1 cellular context compared by ENCODE assay signal in the genomic region with DNA sequence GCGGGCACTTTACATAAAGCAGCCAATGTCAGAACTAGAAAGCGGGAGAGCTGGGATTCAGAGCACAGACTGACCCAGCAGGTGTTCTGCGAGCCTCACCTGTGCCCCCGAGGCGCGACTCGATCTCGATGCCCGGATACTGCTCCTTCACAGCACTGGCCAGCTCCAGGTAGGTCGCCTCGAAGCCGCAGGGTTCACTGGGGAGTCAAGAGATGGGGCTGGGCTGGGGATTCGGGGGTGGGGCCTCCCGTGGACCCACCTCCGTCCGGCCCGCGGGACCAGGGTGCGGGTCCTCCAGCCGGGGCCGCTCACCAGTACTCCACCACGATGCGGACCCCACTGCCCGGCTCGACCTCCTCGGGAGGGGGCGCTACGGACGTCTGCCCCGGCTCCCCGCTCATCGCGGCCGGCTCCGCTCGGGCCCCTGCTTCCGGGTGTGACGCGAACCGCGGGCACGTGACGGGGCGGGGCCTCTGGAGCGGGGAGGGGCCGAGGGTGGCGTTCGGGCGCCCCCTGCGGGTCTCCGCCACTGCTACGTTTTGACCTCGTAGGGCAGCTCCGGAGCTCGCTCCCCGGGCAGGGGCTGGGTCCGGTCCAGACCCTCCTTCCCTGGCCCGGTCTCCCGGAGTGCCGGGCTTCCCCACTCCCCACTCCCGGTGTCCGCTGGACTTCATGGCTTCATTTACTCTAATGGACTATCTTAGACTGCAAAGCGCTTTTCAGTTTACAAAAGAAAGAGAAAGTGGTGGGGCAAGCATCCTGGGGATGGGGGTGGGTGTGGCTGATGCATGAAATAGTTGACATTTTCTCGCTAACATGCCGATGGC.
TF ChIP-seq lines count a peak whose summit lies in the region.

A gene with protein sequence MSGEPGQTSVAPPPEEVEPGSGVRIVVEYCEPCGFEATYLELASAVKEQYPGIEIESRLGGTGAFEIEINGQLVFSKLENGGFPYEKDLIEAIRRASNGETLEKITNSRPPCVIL (minus strand): TSS at position 438 of the 827 bp plus-strand sequence. CDS start 37 bp downstream, at position 401.

TF ChIP-seq in HEK293, 187 proteins besides CTCF, POLR2A, EP300 and RAD21 (continued from another document and continues in another):
- TF ChIP-seq, protein P1, sequence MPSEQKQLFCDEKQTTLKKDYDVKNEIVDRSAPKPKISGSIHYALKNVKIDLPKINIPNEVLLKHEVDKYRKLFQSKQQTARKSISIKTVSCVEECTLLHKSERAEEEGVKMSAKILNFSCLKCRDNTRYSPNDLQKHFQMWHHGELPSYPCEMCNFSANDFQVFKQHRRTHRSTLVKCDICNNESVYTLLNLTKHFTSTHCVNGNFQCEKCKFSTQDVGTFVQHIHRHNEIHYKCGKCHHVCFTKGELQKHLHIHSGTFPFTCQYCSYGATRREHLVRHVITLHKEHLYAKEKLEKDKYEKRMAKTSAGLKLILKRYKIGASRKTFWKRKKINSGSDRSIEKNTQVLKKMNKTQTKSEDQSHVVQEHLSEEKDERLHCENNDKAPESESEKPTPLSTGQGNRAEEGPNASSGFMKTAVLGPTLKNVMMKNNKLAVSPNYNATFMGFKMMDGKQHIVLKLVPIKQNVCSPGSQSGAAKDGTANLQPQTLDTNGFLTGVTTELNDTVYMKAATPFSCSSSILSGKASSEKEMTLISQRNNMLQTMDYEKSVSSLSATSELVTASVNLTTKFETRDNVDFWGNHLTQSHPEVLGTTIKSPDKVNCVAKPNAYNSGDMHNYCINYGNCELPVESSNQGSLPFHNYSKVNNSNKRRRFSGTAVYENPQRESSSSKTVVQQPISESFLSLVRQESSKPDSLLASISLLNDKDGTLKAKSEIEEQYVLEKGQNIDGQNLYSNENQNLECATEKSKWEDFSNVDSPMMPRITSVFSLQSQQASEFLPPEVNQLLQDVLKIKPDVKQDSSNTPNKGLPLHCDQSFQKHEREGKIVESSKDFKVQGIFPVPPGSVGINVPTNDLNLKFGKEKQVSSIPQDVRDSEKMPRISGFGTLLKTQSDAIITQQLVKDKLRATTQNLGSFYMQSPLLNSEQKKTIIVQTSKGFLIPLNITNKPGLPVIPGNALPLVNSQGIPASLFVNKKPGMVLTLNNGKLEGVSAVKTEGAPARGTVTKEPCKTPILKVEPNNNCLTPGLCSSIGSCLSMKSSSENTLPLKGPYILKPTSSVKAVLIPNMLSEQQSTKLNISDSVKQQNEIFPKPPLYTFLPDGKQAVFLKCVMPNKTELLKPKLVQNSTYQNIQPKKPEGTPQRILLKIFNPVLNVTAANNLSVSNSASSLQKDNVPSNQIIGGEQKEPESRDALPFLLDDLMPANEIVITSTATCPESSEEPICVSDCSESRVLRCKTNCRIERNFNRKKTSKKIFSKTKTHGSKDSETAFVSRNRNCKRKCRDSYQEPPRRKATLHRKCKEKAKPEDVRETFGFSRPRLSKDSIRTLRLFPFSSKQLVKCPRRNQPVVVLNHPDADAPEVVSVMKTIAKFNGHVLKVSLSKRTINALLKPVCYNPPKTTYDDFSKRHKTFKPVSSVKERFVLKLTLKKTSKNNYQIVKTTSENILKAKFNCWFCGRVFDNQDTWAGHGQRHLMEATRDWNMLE (tag by site-specific recombination; conservative IDR thresholded peaks at IDR 0.05; ENCODE audit: low read depth) = no peak
- TF ChIP-seq ZNF112 (tag by site-specific recombination; IDR thresholded peaks at IDR 0.05) (no peak), ZNF140 (tag by site-specific recombination; IDR thresholded peaks at IDR 0.05) (no peak), MEIS1 (CRISPR knock-in tag; IDR thresholded peaks at IDR 0.05; ENCODE audit: borderline replicate concordance) (no peak), TCF7L2 (IDR thresholded peaks at IDR 0.05; ENCODE audit: borderline replicate concordance, low read depth, low read length) (no peak), ZBTB20 (tag by site-specific recombination; IDR thresholded peaks at IDR 0.05) (peak; percentile 33; the same call in 1 of the 2 replicates), ZNF23 (tag by site-specific recombination; IDR thresholded peaks at IDR 0.05; ENCODE audit: borderline replicate concordance) (no peak), BCL11B (tag by site-specific recombination; IDR thresholded peaks at IDR 0.05; ENCODE audit: low read depth) (peak; percentile 49; the same call in 1 of the 2 replicates), ZNF561 (tag by site-specific recombination; IDR thresholded peaks at IDR 0.05; ENCODE audit: borderline replicate concordance) (peak; percentile 46; the same call in 1 of the 2 replicates), ZNF146 (tag by site-specific recombination; IDR thresholded peaks at IDR 0.05) (no peak), ZFP3 (tag by site-specific recombination; IDR thresholded peaks at IDR 0.05; ENCODE audit: low read depth) (no peak), ZNF664 (tag by site-specific recombination; IDR thresholded peaks at IDR 0.05) (no peak), ZNF791 (tag by site-specific recombination; IDR thresholded peaks at IDR 0.05) (no peak), ZNF639 (tag by site-specific recombination; IDR thresholded peaks at IDR 0.05) (no peak), ZNF529 (tag by site-specific recombination; IDR thresholded peaks at IDR 0.05; ENCODE audit: insufficient replicate concordance) (no peak), ZNF571 (tag by site-specific recombination; IDR thresholded peaks at IDR 0.05) (no peak), ZNF626 (tag by site-specific recombination; IDR thresholded peaks at IDR 0.05) (no peak), ZNF423 (tag by site-specific recombination; IDR thresholded peaks at IDR 0.05) (no peak), KLF16 (tag by site-specific recombination; IDR thresholded peaks at IDR 0.05) (no peak; the same call in 1 of the 2 replicates), ZNF169 (tag by site-specific recombination; IDR thresholded peaks at IDR 0.05) (no peak), ZFHX2 (tag by site-specific recombination; conservative IDR thresholded peaks at IDR 0.05) (no peak), ZNF514 (tag by site-specific recombination; IDR thresholded peaks at IDR 0.05) (no peak), ZNF404 (tag by site-specific recombination; IDR thresholded peaks at IDR 0.05) (no peak), ZNF148 (tag by site-specific recombination; IDR thresholded peaks at IDR 0.05; ENCODE audit: borderline replicate concordance) (no peak), ZNF473 (tag by site-specific recombination; IDR thresholded peaks at IDR 0.05) (no peak), REPIN1 (tag by site-specific recombination; IDR thresholded peaks at IDR 0.05; ENCODE audit: low read depth) (no peak), ZNF792 (tag by site-specific recombination; IDR thresholded peaks at IDR 0.05) (no peak), SP7 (tag by site-specific recombination; IDR thresholded peaks at IDR 0.05) (0 out of 2 replicates have a peak, but pooled peaks have one; percentile 68), ZNF658 (tag by site-specific recombination; IDR thresholded peaks at IDR 0.05) (no peak), ZNF24 (tag by site-specific recombination; IDR thresholded peaks at IDR 0.05) (no peak), ZNF837 (tag by site-specific recombination; IDR thresholded peaks at IDR 0.05) (no peak), KLF7 (tag by site-specific recombination; IDR thresholded peaks at IDR 0.05; ENCODE audit: borderline replicate concordance) (no peak), ZBTB7A (tag by site-specific recombination; IDR thresholded peaks at IDR 0.05; ENCODE audit: low read depth) (peak; percentile 88; the same call in 1 of the 2 replicates), KLF1 (tag by site-specific recombination; IDR thresholded peaks at IDR 0.05) (peak; percentile 35; the same call in 1 of the 2 replicates), BCL11A (tag by site-specific recombination; IDR thresholded peaks at IDR 0.05; ENCODE audit: low read depth) (no peak), ZNF10 (tag by site-specific recombination; IDR thresholded peaks at IDR 0.05) (no peak), ZNF416 (tag by site-specific recombination; IDR thresholded peaks at IDR 0.05) (no peak), WT1 (tag by site-specific recombination; IDR thresholded peaks at IDR 0.05) (0 out of 2 replicates have a peak, but pooled peaks have one; percentile 5), ZNF747 (tag by site-specific recombination; IDR thresholded peaks at IDR 0.05) (no peak), ZNF426 (tag by site-specific recombination; IDR thresholded peaks at IDR 0.05) (no peak), ZNF670 (tag by site-specific recombination; IDR thresholded peaks at IDR 0.05; ENCODE audit: low read depth) (no peak), ZSCAN23 (tag by site-specific recombination; IDR thresholded peaks at IDR 0.05) (no peak), ZNF302 (tag by site-specific recombination; IDR thresholded peaks at IDR 0.05; ENCODE audit: low read depth) (no peak)
- TF ChIP-seq, protein P2, sequence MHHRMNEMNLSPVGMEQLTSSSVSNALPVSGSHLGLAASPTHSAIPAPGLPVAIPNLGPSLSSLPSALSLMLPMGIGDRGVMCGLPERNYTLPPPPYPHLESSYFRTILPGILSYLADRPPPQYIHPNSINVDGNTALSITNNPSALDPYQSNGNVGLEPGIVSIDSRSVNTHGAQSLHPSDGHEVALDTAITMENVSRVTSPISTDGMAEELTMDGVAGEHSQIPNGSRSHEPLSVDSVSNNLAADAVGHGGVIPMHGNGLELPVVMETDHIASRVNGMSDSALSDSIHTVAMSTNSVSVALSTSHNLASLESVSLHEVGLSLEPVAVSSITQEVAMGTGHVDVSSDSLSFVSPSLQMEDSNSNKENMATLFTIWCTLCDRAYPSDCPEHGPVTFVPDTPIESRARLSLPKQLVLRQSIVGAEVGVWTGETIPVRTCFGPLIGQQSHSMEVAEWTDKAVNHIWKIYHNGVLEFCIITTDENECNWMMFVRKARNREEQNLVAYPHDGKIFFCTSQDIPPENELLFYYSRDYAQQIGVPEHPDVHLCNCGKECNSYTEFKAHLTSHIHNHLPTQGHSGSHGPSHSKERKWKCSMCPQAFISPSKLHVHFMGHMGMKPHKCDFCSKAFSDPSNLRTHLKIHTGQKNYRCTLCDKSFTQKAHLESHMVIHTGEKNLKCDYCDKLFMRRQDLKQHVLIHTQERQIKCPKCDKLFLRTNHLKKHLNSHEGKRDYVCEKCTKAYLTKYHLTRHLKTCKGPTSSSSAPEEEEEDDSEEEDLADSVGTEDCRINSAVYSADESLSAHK (tag by site-specific recombination; IDR thresholded peaks at IDR 0.05) = 0 out of 2 replicates have a peak, but pooled peaks have one; percentile 24
- TF ChIP-seq, protein P3, sequence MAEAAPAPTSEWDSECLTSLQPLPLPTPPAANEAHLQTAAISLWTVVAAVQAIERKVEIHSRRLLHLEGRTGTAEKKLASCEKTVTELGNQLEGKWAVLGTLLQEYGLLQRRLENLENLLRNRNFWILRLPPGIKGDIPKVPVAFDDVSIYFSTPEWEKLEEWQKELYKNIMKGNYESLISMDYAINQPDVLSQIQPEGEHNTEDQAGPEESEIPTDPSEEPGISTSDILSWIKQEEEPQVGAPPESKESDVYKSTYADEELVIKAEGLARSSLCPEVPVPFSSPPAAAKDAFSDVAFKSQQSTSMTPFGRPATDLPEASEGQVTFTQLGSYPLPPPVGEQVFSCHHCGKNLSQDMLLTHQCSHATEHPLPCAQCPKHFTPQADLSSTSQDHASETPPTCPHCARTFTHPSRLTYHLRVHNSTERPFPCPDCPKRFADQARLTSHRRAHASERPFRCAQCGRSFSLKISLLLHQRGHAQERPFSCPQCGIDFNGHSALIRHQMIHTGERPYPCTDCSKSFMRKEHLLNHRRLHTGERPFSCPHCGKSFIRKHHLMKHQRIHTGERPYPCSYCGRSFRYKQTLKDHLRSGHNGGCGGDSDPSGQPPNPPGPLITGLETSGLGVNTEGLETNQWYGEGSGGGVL (tag by site-specific recombination; IDR thresholded peaks at IDR 0.05) = peak; percentile 16; the same call in 1 of the 2 replicates
- TF ChIP-seq, protein P4, sequence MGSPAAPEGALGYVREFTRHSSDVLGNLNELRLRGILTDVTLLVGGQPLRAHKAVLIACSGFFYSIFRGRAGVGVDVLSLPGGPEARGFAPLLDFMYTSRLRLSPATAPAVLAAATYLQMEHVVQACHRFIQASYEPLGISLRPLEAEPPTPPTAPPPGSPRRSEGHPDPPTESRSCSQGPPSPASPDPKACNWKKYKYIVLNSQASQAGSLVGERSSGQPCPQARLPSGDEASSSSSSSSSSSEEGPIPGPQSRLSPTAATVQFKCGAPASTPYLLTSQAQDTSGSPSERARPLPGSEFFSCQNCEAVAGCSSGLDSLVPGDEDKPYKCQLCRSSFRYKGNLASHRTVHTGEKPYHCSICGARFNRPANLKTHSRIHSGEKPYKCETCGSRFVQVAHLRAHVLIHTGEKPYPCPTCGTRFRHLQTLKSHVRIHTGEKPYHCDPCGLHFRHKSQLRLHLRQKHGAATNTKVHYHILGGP (tag by site-specific recombination; IDR thresholded peaks at IDR 0.05) = no peak
- TF ChIP-seq, protein P5, sequence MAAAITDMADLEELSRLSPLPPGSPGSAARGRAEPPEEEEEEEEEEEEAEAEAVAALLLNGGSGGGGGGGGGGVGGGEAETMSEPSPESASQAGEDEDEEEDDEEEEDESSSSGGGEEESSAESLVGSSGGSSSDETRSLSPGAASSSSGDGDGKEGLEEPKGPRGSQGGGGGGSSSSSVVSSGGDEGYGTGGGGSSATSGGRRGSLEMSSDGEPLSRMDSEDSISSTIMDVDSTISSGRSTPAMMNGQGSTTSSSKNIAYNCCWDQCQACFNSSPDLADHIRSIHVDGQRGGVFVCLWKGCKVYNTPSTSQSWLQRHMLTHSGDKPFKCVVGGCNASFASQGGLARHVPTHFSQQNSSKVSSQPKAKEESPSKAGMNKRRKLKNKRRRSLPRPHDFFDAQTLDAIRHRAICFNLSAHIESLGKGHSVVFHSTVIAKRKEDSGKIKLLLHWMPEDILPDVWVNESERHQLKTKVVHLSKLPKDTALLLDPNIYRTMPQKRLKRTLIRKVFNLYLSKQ (tag by site-specific recombination; IDR thresholded peaks at IDR 0.05; ENCODE audit: borderline replicate concordance) = no peak
